12 cellular contexts compared by ENCODE assay signal in the genomic region with DNA sequence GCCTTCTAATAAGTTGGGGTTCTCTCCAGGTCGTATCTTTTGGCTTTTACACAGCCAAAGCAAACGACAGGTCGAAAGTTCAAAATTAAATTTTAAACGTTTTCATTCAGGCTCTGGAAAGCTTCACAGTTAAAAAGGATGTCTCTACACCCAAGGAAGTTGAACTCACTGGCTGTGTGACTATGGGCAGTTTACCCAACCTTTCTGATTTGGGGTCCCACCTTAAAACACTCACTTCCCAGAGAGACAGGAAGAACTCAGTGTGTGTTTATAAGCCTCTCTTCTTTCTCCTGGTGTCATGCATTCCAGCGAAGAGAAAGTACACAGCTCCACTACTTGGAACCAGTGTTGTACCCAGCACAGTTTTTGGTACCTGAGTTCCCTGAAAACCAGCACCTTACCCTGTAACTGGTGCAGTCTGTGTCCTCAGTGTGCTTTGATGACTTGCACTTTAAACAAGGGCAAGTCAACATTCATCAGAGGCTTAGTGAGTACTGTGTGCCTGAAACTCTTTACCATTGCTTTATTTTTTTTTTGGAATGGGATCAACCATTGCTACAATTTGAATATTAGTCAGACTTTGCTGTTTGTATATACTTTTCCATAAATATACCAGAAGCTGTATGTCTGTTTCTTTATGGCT. TPM values are rescaled to one million over a fixed set of nuclear protein-coding genes. Genes with fewer than 3 reads are reported as not detected.
DNase-seq lines count a peak whose midpoint lies in the region; ATAC-seq lines count a peak whose summit lies in the region.
"Had no signal": no experiment of that assay in that cellular context is flagged by ENCODE, and none has a peak within 500 bp of the region (broad histone marks: within the 10 kb centered on the region; RNA-seq: fewer than 3 reads in every experiment).

No MANE protein-coding gene starts in this region.

- no peaks in the 10 kb centered on the region for H3K27me3 Mint-ChIP-seq in activated CD8-positive, alpha-beta T cell treated with anti-CD3 and anti-CD28 coated beads, Interleukin-2, amount 10 ng/mL, durations not matched to agents 7 days and 5 days (ENCODE audit: low read depth)

- peaks cover 28% of the 10 kb centered on the region for H3K36me3 Mint-ChIP-seq in activated CD8-positive, alpha-beta T cell treated with anti-CD3 and anti-CD28 coated beads, Interleukin-2, amount 10 ng/mL, durations not matched to agents 7 days and 5 days (ENCODE audit: low read depth)

- DNase-seq in AG08396 (ENCODE audit: low spot score) (peak; percentile 17), HCEC 1CT (peak; percentile 56), left lobe of liver (ENCODE audit: low spot score) (no peak), SIG-M5 (lab: John Stamatoyannopoulos, UW) (no peak), NCI-H524 (lab: John Stamatoyannopoulos, UW) (no peak)
- DNase-seq in activated CD8-positive, alpha-beta T cell treated with anti-CD3 and anti-CD28 coated beads, Interleukin-2, amount 10 ng/mL, durations not matched to agents 7 days and 5 days: no peak
- no peak for DNase-seq in stimulated activated CD4-positive, alpha-beta T cell treated with anti-CD3 and anti-CD28 coated beads, Interleukin-2, amount 100 ng/mL, for 48 hours
- DNase-seq: NCI-H1092 treated with DMSO at 0.1 percent for 48 hours; SHP77 treated with DMSO at 0.1 percent for 48 hours; stimulated activated CD4-positive, alpha-beta T cell treated with anti-CD3 and anti-CD28 coated beads, Interleukin-12 subunit alpha, Interleukin-12 subunit beta, amount 100 ng/mL, for 4 hours; substantia nigra had no signal

- CTCF ChIA-PET in activated CD8-positive, alpha-beta T cell treated with anti-CD3 and anti-CD28 coated beads, Interleukin-2, amount 10 ng/mL, durations not matched to agents 7 days and 5 days (lab: Charles Lee): interaction anchor here (1.1 kb wide), 1 partner anchor 111 kb away, joined by 3 read pairs; no protein-coding TSS in a partner anchor

- peaks cover 33% of the 10 kb centered on the region for H3K4me1 Mint-ChIP-seq in activated CD8-positive, alpha-beta T cell treated with anti-CD3 and anti-CD28 coated beads, Interleukin-2, amount 10 ng/mL, durations not matched to agents 7 days and 5 days (ENCODE audit: low read depth)

- POLR2A ChIA-PET in activated CD8-positive, alpha-beta T cell treated with anti-CD3 and anti-CD28 coated beads, Interleukin-2, amount 10 ng/mL, durations not matched to agents 7 days and 5 days (lab: Charles Lee): no interaction called here

- ATAC-seq in activated CD8-positive, alpha-beta T cell treated with anti-CD3 and anti-CD28 coated beads, Interleukin-2, amount 10 ng/mL, durations not matched to agents 7 days and 5 days: no peak
- ATAC-seq in left lobe of liver (peak; percentile 6), HG02610 (IDR thresholded peaks at IDR 0.05; ENCODE audit: unreplicated experiment) (no peak)

- no peaks in the 10 kb centered on the region for H3K9me3 Mint-ChIP-seq in activated CD8-positive, alpha-beta T cell treated with anti-CD3 and anti-CD28 coated beads, Interleukin-2, amount 10 ng/mL, durations not matched to agents 7 days and 5 days (ENCODE audit: insufficient read depth)

- H3K27ac Mint-ChIP-seq in activated CD8-positive, alpha-beta T cell treated with anti-CD3 and anti-CD28 coated beads, Interleukin-2, amount 10 ng/mL, durations not matched to agents 7 days and 5 days: no peak overlapping the region

- peak overlapping the region; percentile 87 for H3K4me3 Mint-ChIP-seq in activated CD8-positive, alpha-beta T cell treated with anti-CD3 and anti-CD28 coated beads, Interleukin-2, amount 10 ng/mL, durations not matched to agents 7 days and 5 days

RNA-seq across cellular contexts. Expression of a gene that starts 1.7 kb away (rescaled TPM):
- total RNA-seq in activated CD8-positive, alpha-beta T cell treated with anti-CD3 and anti-CD28 coated beads, Interleukin-2, amount 10 ng/mL, durations not matched to agents 7 days and 5 days: 10 to 100 TPM; 15.9 to 20.4 TPM
- 35.1 TPM for total RNA-seq in left lobe of liver

RNA-seq across cellular contexts. Expression of a gene that starts 2.1 kb away (rescaled TPM):
- 10 to 100 TPM; 83.0 to 84.7 TPM for total RNA-seq in activated CD8-positive, alpha-beta T cell treated with anti-CD3 and anti-CD28 coated beads, Interleukin-2, amount 10 ng/mL, durations not matched to agents 7 days and 5 days
- total RNA-seq in left lobe of liver: 26.4 TPM

Comparison
In these comparisons a context has a peak if more than half of its experiments do, and no peak if none do; other contexts are left out.
1. DNase-seq: peak in AG08396 (single experiment) and HCEC 1CT (single experiment); none in activated CD8-positive, alpha-beta T cell treated with anti-CD3 and anti-CD28 coated beads, Interleukin-2, amount 10 ng/mL, durations not matched to agents 7 days and 5 days (single experiment), left lobe of liver (single experiment), stimulated activated CD4-positive, alpha-beta T cell treated with anti-CD3 and anti-CD28 coated beads, Interleukin-2, amount 100 ng/mL, for 48 hours (0 of 2), SIG-M5 (single experiment) and NCI-H524 (0 of 2).